Comparison of ENCODE assay signal across 14 cellular contexts in genomic region chr10:63145782-63146181, GRCh38. TPM values are rescaled to one million over a fixed set of nuclear protein-coding genes. Genes with fewer than 3 reads are reported as not detected.
DNase-seq lines count a peak whose midpoint lies in the region; ATAC-seq lines count a peak whose summit lies in the region.
"Had no signal": no experiment of that assay in that cellular context is flagged by ENCODE, and none has a peak within 500 bp of the region (broad histone marks: within the 10 kb centered on the region; RNA-seq: fewer than 3 reads in every experiment).

No MANE protein-coding gene starts in this region.

- no peaks in the 10 kb centered on the region for H3K9me3 Mint-ChIP-seq in activated T-cell treated with anti-CD3 and anti-CD28 coated beads, Interleukin-2, amount 50 U/mL, for 24 hours
- H3K9me3 Mint-ChIP-seq in activated naive CD8-positive, alpha-beta T cell treated with anti-CD3 and anti-CD28 coated beads, Interleukin-2, amount 50 U/mL, for 24 hours: no peaks in the 10 kb centered on the region
- H3K9me3 Mint-ChIP-seq: central memory CD8-positive, alpha-beta T cell; WTC11 had no signal

- no peak for DNase-seq in activated T-cell treated with anti-CD3 and anti-CD28 coated beads, Interleukin-2, amount 50 U/mL, for 24 hours
- DNase-seq in activated T-cell treated with anti-CD3 and anti-CD28 coated beads for 4 hours (no peak), substantia nigra (lab: John Stamatoyannopoulos, UW) (no peak), HPDE6-E6E7 (ENCODE audit: extremely low spot score) (no peak)
- DNase-seq in activated naive CD8-positive, alpha-beta T cell treated with anti-CD3 and anti-CD28 coated beads, Interleukin-2, amount 50 U/mL, for 24 hours: no peak
- no peak for DNase-seq in effector memory CD4-positive, alpha-beta T cell
- DNase-seq: ACHN, MM.1S, NCI-H2171 treated with DMSO at 0.1 percent for 48 hours had no signal

- H3K4me1 Mint-ChIP-seq in activated T-cell treated with anti-CD3 and anti-CD28 coated beads, Interleukin-2, amount 50 U/mL, for 24 hours (ENCODE audit: low read depth): peaks cover 62% of the 10 kb centered on the region
- H3K4me1 Mint-ChIP-seq in activated naive CD8-positive, alpha-beta T cell treated with anti-CD3 and anti-CD28 coated beads, Interleukin-2, amount 50 U/mL, for 24 hours: peaks cover 35% of the 10 kb centered on the region

- no peak overlapping the region for H3K4me3 Mint-ChIP-seq in activated T-cell treated with anti-CD3 and anti-CD28 coated beads, Interleukin-2, amount 50 U/mL, for 24 hours
- H3K4me3 Mint-ChIP-seq in activated naive CD8-positive, alpha-beta T cell treated with anti-CD3 and anti-CD28 coated beads, Interleukin-2, amount 50 U/mL, for 24 hours: no peak overlapping the region
- H3K4me3 Mint-ChIP-seq: central memory CD8-positive, alpha-beta T cell; WTC11 had no signal

- H3K27me3 ChIP-seq in skeletal muscle satellite cell (ENCODE audit: control insufficient read depth, insufficient read depth, low read length): no peaks in the 10 kb centered on the region
- H3K27me3 ChIP-seq in effector memory CD4-positive, alpha-beta T cell (replicated peaks; ENCODE audit: control insufficient read depth, insufficient read depth, low read length, poor library complexity, severe bottlenecking): no peaks in the 10 kb centered on the region

- peaks cover 9% of the 10 kb centered on the region for H3K36me3 ChIP-seq in skeletal muscle satellite cell (ENCODE audit: insufficient read depth, low read length)
- H3K36me3 ChIP-seq in effector memory CD4-positive, alpha-beta T cell (ENCODE audit: control insufficient read depth, insufficient read depth, low read length): peaks cover 8% of the 10 kb centered on the region

- peak overlapping the region; percentile 68 for H3K27ac Mint-ChIP-seq in activated T-cell treated with anti-CD3 and anti-CD28 coated beads, Interleukin-2, amount 50 U/mL, for 24 hours
- H3K27ac Mint-ChIP-seq in activated naive CD8-positive, alpha-beta T cell treated with anti-CD3 and anti-CD28 coated beads, Interleukin-2, amount 50 U/mL, for 24 hours: no peak overlapping the region

- H3K36me3 Mint-ChIP-seq in activated T-cell treated with anti-CD3 and anti-CD28 coated beads, Interleukin-2, amount 50 U/mL, for 24 hours (ENCODE audit: low read depth): peaks cover 73% of the 10 kb centered on the region
- H3K36me3 Mint-ChIP-seq in activated naive CD8-positive, alpha-beta T cell treated with anti-CD3 and anti-CD28 coated beads, Interleukin-2, amount 50 U/mL, for 24 hours (ENCODE audit: low read depth): peaks cover 27% of the 10 kb centered on the region

- H3K9ac ChIP-seq in skeletal muscle satellite cell (ENCODE audit: low read depth, low read length): no peak overlapping the region

- H3K9me3 ChIP-seq in skeletal muscle satellite cell (replicated peaks; ENCODE audit: low read length): no peaks in the 10 kb centered on the region
- H3K9me3 ChIP-seq in effector memory CD4-positive, alpha-beta T cell (ENCODE audit: control insufficient read depth, low read length): no peaks in the 10 kb centered on the region

- ATAC-seq in HG02852 (IDR thresholded peaks at IDR 0.05; ENCODE audit: unreplicated experiment): peak; percentile 58
- peak; percentile 76 for ATAC-seq in activated naive CD8-positive, alpha-beta T cell treated with anti-CD3 and anti-CD28 coated beads, Interleukin-2, amount 50 U/mL, for 24 hours
- ATAC-seq: SK-N-SH treated with all-trans-retinoic acid at 6 μM for 48 hours, WTC11 had no signal

- peaks cover 4% of the 10 kb centered on the region for H3K4me1 ChIP-seq in skeletal muscle satellite cell (ENCODE audit: control insufficient read depth, insufficient read depth, low read length)
- H3K4me1 ChIP-seq in effector memory CD4-positive, alpha-beta T cell (ENCODE audit: control insufficient read depth, insufficient read depth, low read length, poor library complexity, severe bottlenecking): no peaks in the 10 kb centered on the region

- peak overlapping the region; percentile 23 for H3K4me2 ChIP-seq in skeletal muscle satellite cell (ENCODE audit: low read length)

- no peak overlapping the region for H3K27ac ChIP-seq in substantia nigra (ENCODE audit: low read depth, low read length, poor library complexity, severe bottlenecking)
- H3K27ac ChIP-seq in effector memory CD4-positive, alpha-beta T cell (ENCODE audit: insufficient read depth, low read length, poor library complexity, severe bottlenecking): no peak overlapping the region

- no peaks in the 10 kb centered on the region for H3K27me3 Mint-ChIP-seq in activated T-cell treated with anti-CD3 and anti-CD28 coated beads, Interleukin-2, amount 50 U/mL, for 24 hours
- no peaks in the 10 kb centered on the region for H3K27me3 Mint-ChIP-seq in activated naive CD8-positive, alpha-beta T cell treated with anti-CD3 and anti-CD28 coated beads, Interleukin-2, amount 50 U/mL, for 24 hours
- H3K27me3 Mint-ChIP-seq: central memory CD8-positive, alpha-beta T cell had no signal

- H3K4me3 ChIP-seq in skeletal muscle satellite cell (ENCODE audit: low read length): no peak overlapping the region
- no peak overlapping the region for H3K4me3 ChIP-seq in effector memory CD4-positive, alpha-beta T cell (ENCODE audit: insufficient read depth, low read depth, low read length, poor library complexity, severe bottlenecking)

RNA-seq across cellular contexts. Expression of gene NRBF2, which starts 12.7 kb away (rescaled TPM):
- total RNA-seq in skeletal muscle satellite cell (2012; rRNA removed): 25.1 and 28.6 TPM in 2 replicates
